12 cellular contexts compared by ENCODE assay signal in the genomic region with DNA sequence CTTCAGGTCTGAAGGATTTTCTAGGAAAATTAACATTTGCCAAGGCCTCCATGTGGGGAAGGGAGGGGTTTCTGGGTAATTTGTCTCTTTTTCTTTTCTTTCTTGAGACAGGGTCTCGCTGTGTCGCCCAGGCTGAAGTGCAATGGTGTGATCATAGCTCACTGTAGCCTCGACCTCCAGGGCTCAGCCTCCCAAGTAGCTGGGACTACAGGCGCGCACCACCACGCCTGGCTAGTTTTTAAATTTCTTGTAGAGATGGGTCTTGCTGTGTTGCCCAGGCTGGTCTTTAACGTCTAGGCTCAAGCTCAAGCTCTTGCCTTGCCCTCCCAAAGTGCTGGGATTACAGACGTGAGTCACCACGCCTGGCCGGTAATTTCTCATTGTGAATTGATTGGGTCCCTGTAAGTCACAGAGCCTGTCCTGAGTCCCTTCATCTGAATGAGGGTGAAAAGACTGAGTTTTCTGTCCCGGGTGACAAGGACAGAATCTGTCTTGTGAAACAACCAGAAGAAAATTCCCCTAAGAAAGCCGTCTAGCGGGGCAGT. TPM values are rescaled to one million over a fixed set of nuclear protein-coding genes. Genes with fewer than 3 reads are reported as not detected.
DNase-seq lines count a peak whose midpoint lies in the region; ATAC-seq, FAIRE-seq and TF ChIP-seq lines count a peak whose summit lies in the region.
"Had no signal": no experiment of that assay in that cellular context is flagged by ENCODE, and none has a peak within 500 bp of the region (broad histone marks: within the 10 kb centered on the region; RNA-seq: fewer than 3 reads in every experiment).

No MANE protein-coding gene starts in this region.

- H3K36me3 ChIP-seq in PC-9 (ENCODE audit: low read depth): no peaks in the 10 kb centered on the region
- peaks cover 7 to 13% of the 10 kb centered on the region in 2 experiments for H3K36me3 ChIP-seq in endothelial cell of umbilical vein (ENCODE audit: control insufficient read depth in 2 of 2, extremely low read depth in 1 of 2, insufficient read depth in 2 of 2, low read length in 2 of 2)
- peaks cover 9 to 28% of the 10 kb centered on the region in 2 donors for H3K36me3 ChIP-seq in lung (ENCODE audit: control insufficient read depth in 2 of 2, insufficient read depth in 2 of 2, low read length in 2 of 2)
- H3K36me3 ChIP-seq in CD4-positive, alpha-beta memory T cell (ENCODE audit: insufficient read depth, low read length): no peaks in the 10 kb centered on the region

- H3K36me3 Mint-ChIP-seq in CD4-positive, alpha-beta memory T cell: no peaks in the 10 kb centered on the region

- dilution Hi-C loops in endothelial cell of umbilical vein (cut with MboI; ENCODE audit: extremely low pct_ligation_motif_present, low sequenced_read_pairs): no loop called here

- peaks cover 20% of the 10 kb centered on the region; the same call in 1 of the 2 replicates for H3F3A ChIP-seq in PC-9 (ENCODE audit: insufficient read depth, low read depth)

- H2AFZ ChIP-seq in PC-9 (no peak overlapping the region), endothelial cell of umbilical vein (ENCODE audit: low read depth, low read length) (no peak overlapping the region)

- H3K27me3 ChIP-seq in PC-9 (ENCODE audit: insufficient read depth, low read depth) (no peaks in the 10 kb centered on the region), endothelial cell of umbilical vein (ENCODE audit: control insufficient read depth in 2 of 2, insufficient read depth in 2 of 2, low read length in 2 of 2) (no peaks in the 10 kb centered on the region), lung (ENCODE audit: control insufficient read depth, insufficient read depth) (no peaks in the 10 kb centered on the region)
- H3K27me3 ChIP-seq in CD4-positive, alpha-beta memory T cell (ENCODE audit: insufficient read depth, low read length): no peaks in the 10 kb centered on the region

- no peak overlapping the region for H3K27ac Mint-ChIP-seq in CD4-positive, alpha-beta memory T cell
- H3K27ac Mint-ChIP-seq: activated T-cell treated with anti-CD3 and anti-CD28 coated beads, Interleukin-2, amount 50 U/mL, for 72 hours had no signal

- H3K4me1 Mint-ChIP-seq in CD4-positive, alpha-beta memory T cell: no peaks in the 10 kb centered on the region

- H3K4me1 ChIP-seq in PC-9 (replicated peaks; ENCODE audit: insufficient read depth) (peaks cover 14% of the 10 kb centered on the region; the same call in 1 of the 2 replicates), endothelial cell of umbilical vein (ENCODE audit: control insufficient read depth, extremely low read depth, insufficient read depth, low read length) (peaks cover 27% of the 10 kb centered on the region), lung (ENCODE audit: control insufficient read depth in 2 of 2, insufficient read depth in 2 of 2, low read length in 2 of 2) (peaks cover 4 to 7% of the 10 kb centered on the region in 2 donors)
- no peaks in the 10 kb centered on the region for H3K4me1 ChIP-seq in CD4-positive, alpha-beta memory T cell (ENCODE audit: insufficient read depth, low read length)

- POLR2A ChIA-PET in PC-9 (lab: Charles Lee; ENCODE audit: unreplicated experiment) (no interaction called here), endothelial cell of umbilical vein (lab: Charles Lee) (no interaction called here)
- POLR2A ChIA-PET in CD4-positive, alpha-beta memory T cell (lab: Charles Lee; ENCODE audit: partially characterized antibody): no interaction called here

- intact Hi-C loops in PC-9 (cut with micrococcal nuclease; ENCODE audit: unreplicated experiment): no loop called here
- intact Hi-C loops in endothelial cell of umbilical vein (cut with micrococcal nuclease): no loop called here
- intact Hi-C loops in CD4-positive, alpha-beta memory T cell (cut with micrococcal nuclease): no loop called here

- no peak for FAIRE-seq in endothelial cell of umbilical vein (lab: Jason Lieb, UNC)
- FAIRE-seq: G401.6 had no signal

- H3K9me2 ChIP-seq in PC-9 (ENCODE audit: insufficient read depth): no peaks in the 10 kb centered on the region

- WGBS in lung, 2 donors: 79 to 88% methylated on average over 13 of the region's 13 CpGs

- ATAC-seq in lung (ENCODE audit: insufficient read depth, low FRiP score) (no peak), esophagus mucosa (no peak)
- ATAC-seq: activated T-cell treated with anti-CD3 and anti-CD28 coated beads, Interleukin-2, amount 50 U/mL, for 72 hours had no signal

- no peak overlapping the region for H3K9ac ChIP-seq in endothelial cell of umbilical vein (replicated peaks; ENCODE audit: extremely low read depth, insufficient read depth, low read length)

- DNase-seq in PC-9 (no peak), endothelial cell of umbilical vein (ENCODE audit: low read depth, low spot score) (no peak), lung (ENCODE audit: low spot score) (no peak), islet precursor cell (no peak)
- DNase-seq in activated CD4-positive, alpha-beta T cell treated with anti-CD3 and anti-CD28 coated beads, Interleukin-2, amount 50 U/mL, for 48 hours: no peak
- no peak for DNase-seq in CD4-positive, alpha-beta memory T cell
- DNase-seq: activated CD4-positive, CD25-positive, alpha-beta regulatory T cell treated with anti-CD3 and anti-CD28 coated beads, Interleukin-2, amount 50 U/mL, for 72 hours; activated T-cell treated with anti-CD3 and anti-CD28 coated beads, Interleukin-2, amount 50 U/mL, for 72 hours had no signal

- no peak overlapping the region for H3K4me3 Mint-ChIP-seq in CD4-positive, alpha-beta memory T cell
- H3K4me3 Mint-ChIP-seq: activated T-cell treated with anti-CD3 and anti-CD28 coated beads, Interleukin-2, amount 50 U/mL, for 72 hours had no signal

- H3K27ac ChIP-seq in PC-9 (no peak overlapping the region), endothelial cell of umbilical vein (ENCODE audit: insufficient read depth, low read depth, low read length) (peak overlapping the region; percentile 35), lung (ENCODE audit: low read depth in 1 of 2, low read length in 1 of 2) (peak overlapping the region; percentile 26 to 72), temporal lobe (ENCODE audit: low read depth, low read length) (peak overlapping the region; percentile 45)
- H3K27ac ChIP-seq in CD4-positive, alpha-beta memory T cell (ENCODE audit: low read depth, low read length): no peak overlapping the region
- H3K27ac ChIP-seq: C4-2B had no signal

- H3K9me3 ChIP-seq in PC-9 (ENCODE audit: insufficient read depth, low read depth): no peaks in the 10 kb centered on the region
- no peaks in the 10 kb centered on the region for H3K9me3 ChIP-seq in endothelial cell of umbilical vein (replicated peaks; ENCODE audit: control insufficient read depth, insufficient read depth, low read length)
- H3K9me3 ChIP-seq in lung (ENCODE audit: control insufficient read depth in 2 of 2, insufficient read depth in 1 of 2, low read length in 1 of 2): no peaks in the 10 kb centered on the region
- no peaks in the 10 kb centered on the region for H3K9me3 ChIP-seq in CD4-positive, alpha-beta memory T cell (ENCODE audit: control insufficient read depth in 1 of 2, low read length in 2 of 2)

- H4K20me1 ChIP-seq in PC-9 (ENCODE audit: insufficient read depth) (no peaks in the 10 kb centered on the region), endothelial cell of umbilical vein (replicated peaks; ENCODE audit: control insufficient read depth, extremely low read depth, insufficient read depth, low read length) (no peaks in the 10 kb centered on the region)

- H3K9me1 ChIP-seq in endothelial cell of umbilical vein (replicated peaks; ENCODE audit: control insufficient read depth, extremely low read depth, insufficient read depth, low read length): no peaks in the 10 kb centered on the region

- no peaks in the 10 kb centered on the region for H3K79me2 ChIP-seq in PC-9 (ENCODE audit: low read depth)
- H3K79me2 ChIP-seq in endothelial cell of umbilical vein (ENCODE audit: control insufficient read depth, insufficient read depth, low read length): no peaks in the 10 kb centered on the region

- BruUV-seq in PC-9 (replicated peaks; lab: Mats Ljungman, UMichigan): TSS peak; percentile 32
- no TSS peak for BruUV-seq in endothelial cell of umbilical vein (replicated peaks; lab: Mats Ljungman, UMichigan)

- CTCF ChIA-PET in PC-9 (lab: Charles Lee): no interaction called here
- CTCF ChIA-PET in endothelial cell of umbilical vein (lab: Charles Lee): interaction anchor here (1.0 to 3.1 kb wide), 3 partner anchors 23 to 39 kb away, joined by 5 to 10 read pairs (median 5); no protein-coding TSS in a partner anchor
- CTCF ChIA-PET in CD4-positive, alpha-beta memory T cell (lab: Charles Lee; ENCODE audit: partially characterized antibody): no interaction called here

- H3K4me3 ChIP-seq in PC-9: no peak overlapping the region
- no peak overlapping the region for H3K4me3 ChIP-seq in endothelial cell of umbilical vein (replicated peaks in 1 of 3; ENCODE audit: insufficient read depth in 1 of 3, low read depth in 1 of 3, low read length in 3 of 3)
- H3K4me3 ChIP-seq in lung: no peak overlapping the region
- no peak overlapping the region for H3K4me3 ChIP-seq in CD4-positive, alpha-beta memory T cell (ENCODE audit: low read length in 2 of 2)

- TF ChIP-seq POLR2A in endothelial cell of umbilical vein (IDR thresholded peaks at IDR 0.05; ENCODE audit: low read depth, low read length): no peak

- peaks cover 0 to 2% (median 0%) of the 10 kb centered on the region in 8 donors for H3K9me3 Mint-ChIP-seq in CD4-positive, alpha-beta memory T cell
- H3K9me3 Mint-ChIP-seq: activated T-cell treated with anti-CD3 and anti-CD28 coated beads, Interleukin-2, amount 50 U/mL, for 72 hours had no signal

- TF ChIP-seq CTCF in PC-9 (conservative IDR thresholded peaks at IDR 0.05) (no peak), endothelial cell of umbilical vein (IDR thresholded peaks at IDR 0.05; ENCODE audit: extremely low read depth in 1 of 2, insufficient read depth in 1 of 2, low read depth in 1 of 2, low read length in 2 of 2) (no peak), lung (IDR thresholded peaks at IDR 0.05; ENCODE audit: control extremely low read depth, extremely low read depth) (no peak)

- peaks cover 0 to 1% of the 10 kb centered on the region in 2 donors for H3K27me3 Mint-ChIP-seq in CD4-positive, alpha-beta memory T cell

- H3K4me2 ChIP-seq in PC-9 (no peak overlapping the region), endothelial cell of umbilical vein (ENCODE audit: insufficient read depth, low read length) (no peak overlapping the region)

RNA-seq across cellular contexts. Expression of gene SPC24, which starts 10.0 kb away (rescaled TPM):
- 50.9 and 59.2 TPM in 2 replicates for total RNA-seq in PC-9 (2021)
- 68.5 and 70.0 TPM in 2 replicates for total RNA-seq in endothelial cell of umbilical vein
- 17.2 and 19.8 TPM in 2 replicates for polyA plus RNA-seq in endothelial cell of umbilical vein
- 21.3 and 22.1 TPM in 2 replicates for polyA plus RNA-seq in endothelial cell of umbilical vein (2011; cell fraction: cytosol; rRNA removed)
- 24.9 and 33.2 TPM in 2 replicates for polyA plus RNA-seq in endothelial cell of umbilical vein (2011; cell fraction: nucleus; rRNA removed)
- polyA plus RNA-seq in endothelial cell of umbilical vein (2012): 13.1 and 17.4 TPM in 2 replicates
- 54.8 and 79.1 TPM in 2 replicates for polyA minus RNA-seq in endothelial cell of umbilical vein
- 78.2 TPM for polyA minus RNA-seq in endothelial cell of umbilical vein (2011; cell fraction: cytosol; rRNA and poly(A)+ RNA removed)
- polyA minus RNA-seq in endothelial cell of umbilical vein (2011; cell fraction: nucleus; rRNA and poly(A)+ RNA removed): 10.7 and 12.5 TPM in 2 replicates
- total RNA-seq in lung: 1 to 10 TPM; 2.5 to 5.3 TPM
- 1 to 10 TPM; 1.3 to 6.5 TPM for polyA plus RNA-seq in lung
- total RNA-seq in temporal lobe: 2.7 TPM
- 17.1 TPM for total RNA-seq in esophagus mucosa
- total RNA-seq in CD4-positive, alpha-beta memory T cell: 1 to 10 TPM in 1 of 2 experiments, under 1 TPM in 1; 0.84 to 1.9 TPM
- polyA plus RNA-seq in CD4-positive, alpha-beta memory T cell: under 1 TPM in 1 of 2 donors, not detected in 1; 0.32 TPM

RNA-seq across cellular contexts. Expression of gene KANK2, which starts 31.8 kb away (rescaled TPM):
- total RNA-seq in PC-9 (2021) (32.9 and 39.4 TPM in 2 replicates), endothelial cell of umbilical vein (77.9 and 78.0 TPM in 2 replicates), lung (100 to 1,000 TPM; 129 to 164 TPM), temporal lobe (9.3 TPM), esophagus mucosa (8.9 TPM)
- polyA plus RNA-seq in endothelial cell of umbilical vein (41.7 and 48.1 TPM in 2 replicates), lung (10 to 100 TPM; 90.1 to 96.8 TPM)
- 37.0 and 37.1 TPM in 2 replicates for polyA plus RNA-seq in endothelial cell of umbilical vein (2011; cell fraction: cytosol; rRNA removed)
- 101 and 115 TPM in 2 replicates for polyA plus RNA-seq in endothelial cell of umbilical vein (2011; cell fraction: nucleus; rRNA removed)
- polyA plus RNA-seq in endothelial cell of umbilical vein (2012): 49.4 and 55.2 TPM in 2 replicates
- 75.6 and 93.5 TPM in 2 replicates for polyA minus RNA-seq in endothelial cell of umbilical vein
- polyA minus RNA-seq in endothelial cell of umbilical vein (2011; cell fraction: cytosol; rRNA and poly(A)+ RNA removed): 60.2 TPM
- 52.0 and 75.1 TPM in 2 replicates for polyA minus RNA-seq in endothelial cell of umbilical vein (2011; cell fraction: nucleus; rRNA and poly(A)+ RNA removed)
- under 1 TPM; 0.39 to 0.52 TPM for total RNA-seq in CD4-positive, alpha-beta memory T cell
- under 1 TPM in 1 of 2 donors, not detected in 1; 0.17 TPM for polyA plus RNA-seq in CD4-positive, alpha-beta memory T cell

Comparison
In these comparisons a context has a peak if more than half of its experiments do, and no peak if none do; other contexts are left out.
1. H3K27ac ChIP-seq: peak in endothelial cell of umbilical vein (single experiment), lung (2 of 2) and temporal lobe (single experiment); none in PC-9 (single experiment) and CD4-positive, alpha-beta memory T cell (single experiment).